ENCODE assay signal across 2 cellular contexts in genomic region chr17:40843242-40843641, GRCh38.
TF ChIP-seq lines count a peak whose summit lies in the region.

No MANE protein-coding gene starts in this region.

TF ChIP-seq in HEK293, 187 proteins besides CTCF, POLR2A, EP300 and RAD21:
- TF ChIP-seq ZNF843 (tag by site-specific recombination; IDR thresholded peaks at IDR 0.05) = no peak
- 0 out of 2 replicates have a peak, but pooled peaks have one; percentile 2 for TF ChIP-seq ZNF777 (tag by site-specific recombination; IDR thresholded peaks at IDR 0.05; ENCODE audit: borderline replicate concordance)

TF ChIP-seq in GM12878, 131 proteins besides CTCF, POLR2A, EP300 and RAD21:
- TF ChIP-seq STAT1 (conservative IDR thresholded peaks at IDR 0.05) (no peak), ZSCAN29 (IDR thresholded peaks at IDR 0.05) (no peak), USF2 (IDR thresholded peaks at IDR 0.05; ENCODE audit: borderline replicate concordance, low read depth, low read length) (no peak), TARDBP (IDR thresholded peaks at IDR 0.05; ENCODE audit: borderline replicate concordance) (no peak), CEBPB (IDR thresholded peaks at IDR 0.05; ENCODE audit: borderline replicate concordance in 1 of 2, low read depth in 2 of 2, low read length in 2 of 2) (no peak), RBBP5 (conservative IDR thresholded peaks at IDR 0.05) (no peak), EED (IDR thresholded peaks at IDR 0.05; ENCODE audit: low read depth) (no peak), RCOR1 (conservative IDR thresholded peaks at IDR 0.05; ENCODE audit: low read depth, low read length) (no peak), ZNF274 (IDR thresholded peaks at IDR 0.05; ENCODE audit: insufficient read depth, insufficient read length) (no peak), BHLHE40 (IDR thresholded peaks at IDR 0.05; ENCODE audit: borderline replicate concordance in 1 of 2, low read depth in 2 of 2, low read length in 1 of 2) (no peak), TBL1XR1 (IDR thresholded peaks at IDR 0.05; ENCODE audit: low read depth, low read length) (no peak), BRCA1 (IDR thresholded peaks at IDR 0.05; ENCODE audit: low read depth, low read length) (no peak), ZNF687 (IDR thresholded peaks at IDR 0.05) (no peak), TCF3 (IDR thresholded peaks at IDR 0.05; ENCODE audit: borderline replicate concordance, insufficient read depth, low read depth, low read length) (no peak), ATF2 (IDR thresholded peaks at IDR 0.05; ENCODE audit: low read length) (no peak), E2F8 (IDR thresholded peaks at IDR 0.05; ENCODE audit: low read depth, partially characterized antibody) (no peak)
- TF ChIP-seq, protein P1, sequence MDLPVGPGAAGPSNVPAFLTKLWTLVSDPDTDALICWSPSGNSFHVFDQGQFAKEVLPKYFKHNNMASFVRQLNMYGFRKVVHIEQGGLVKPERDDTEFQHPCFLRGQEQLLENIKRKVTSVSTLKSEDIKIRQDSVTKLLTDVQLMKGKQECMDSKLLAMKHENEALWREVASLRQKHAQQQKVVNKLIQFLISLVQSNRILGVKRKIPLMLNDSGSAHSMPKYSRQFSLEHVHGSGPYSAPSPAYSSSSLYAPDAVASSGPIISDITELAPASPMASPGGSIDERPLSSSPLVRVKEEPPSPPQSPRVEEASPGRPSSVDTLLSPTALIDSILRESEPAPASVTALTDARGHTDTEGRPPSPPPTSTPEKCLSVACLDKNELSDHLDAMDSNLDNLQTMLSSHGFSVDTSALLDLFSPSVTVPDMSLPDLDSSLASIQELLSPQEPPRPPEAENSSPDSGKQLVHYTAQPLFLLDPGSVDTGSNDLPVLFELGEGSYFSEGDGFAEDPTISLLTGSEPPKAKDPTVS (IDR thresholded peaks at IDR 0.05; ENCODE audit: low read depth, low read length) = no peak
- TF ChIP-seq, protein P2, sequence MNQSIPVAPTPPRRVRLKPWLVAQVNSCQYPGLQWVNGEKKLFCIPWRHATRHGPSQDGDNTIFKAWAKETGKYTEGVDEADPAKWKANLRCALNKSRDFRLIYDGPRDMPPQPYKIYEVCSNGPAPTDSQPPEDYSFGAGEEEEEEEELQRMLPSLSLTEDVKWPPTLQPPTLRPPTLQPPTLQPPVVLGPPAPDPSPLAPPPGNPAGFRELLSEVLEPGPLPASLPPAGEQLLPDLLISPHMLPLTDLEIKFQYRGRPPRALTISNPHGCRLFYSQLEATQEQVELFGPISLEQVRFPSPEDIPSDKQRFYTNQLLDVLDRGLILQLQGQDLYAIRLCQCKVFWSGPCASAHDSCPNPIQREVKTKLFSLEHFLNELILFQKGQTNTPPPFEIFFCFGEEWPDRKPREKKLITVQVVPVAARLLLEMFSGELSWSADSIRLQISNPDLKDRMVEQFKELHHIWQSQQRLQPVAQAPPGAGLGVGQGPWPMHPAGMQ (IDR thresholded peaks at IDR 0.05; ENCODE audit: borderline replicate concordance) = no peak
